In genomic region chr17:35808962-35809854, GRCh38 we compare ENCODE assay signal across 1 cellular context.
A peak's percentile ranks its signal among the peaks of the same experiment; 100 is the strongest.
TF ChIP-seq lines count a peak whose summit lies in the region.

Gene TAF15 (plus strand): TSS chr17:35809484. CDS start chr17:35809570, 86 bp downstream.

TF ChIP-seq in H1, 55 proteins besides CTCF, POLR2A, EP300 and RAD21:
- TF ChIP-seq POLR2AphosphoS5 (IDR thresholded peaks at IDR 0.05; ENCODE audit: low read depth, low read length) (peak; percentile 94), SP1 (IDR thresholded peaks at IDR 0.05; ENCODE audit: low read depth, low read length) (peak; percentile 90), TBP (IDR thresholded peaks at IDR 0.05; ENCODE audit: low read depth, low read length) (peak; percentile 96), RBBP5 (IDR thresholded peaks at IDR 0.05; ENCODE audit: borderline replicate concordance, low read depth, low read length) (no peak; the same call in 1 of the 2 replicates), TCF12 (IDR thresholded peaks at IDR 0.05; ENCODE audit: low read depth, low read length) (no peak), EGR1 (IDR thresholded peaks at IDR 0.05; ENCODE audit: borderline replicate concordance, low read depth, low read length) (no peak; the same call in 1 of the 2 replicates), RXRA (IDR thresholded peaks at IDR 0.05; ENCODE audit: insufficient read depth, low read depth, low read length) (no peak), SAP30 (IDR thresholded peaks at IDR 0.05; ENCODE audit: insufficient read depth, insufficient replicate concordance, low read length) (no peak), POU5F1 (IDR thresholded peaks at IDR 0.05; ENCODE audit: low read depth, low read length) (no peak), KDM5A (IDR thresholded peaks at IDR 0.05; ENCODE audit: low read length) (no peak), MAFK (IDR thresholded peaks at IDR 0.05; ENCODE audit: low read depth, low read length) (no peak), HDAC6 (IDR thresholded peaks at IDR 0.05; ENCODE audit: low read depth, low read length) (no peak), BRCA1 (IDR thresholded peaks at IDR 0.05; ENCODE audit: low read depth, low read length) (peak; percentile 59), CHD2 (IDR thresholded peaks at IDR 0.05; ENCODE audit: low read length) (0 out of 2 replicates have a peak, but pooled peaks have one; percentile 8), CREB1 (IDR thresholded peaks at IDR 0.05) (peak; percentile 43; the same call in 1 of the 2 replicates), YY1 (IDR thresholded peaks at IDR 0.05; ENCODE audit: low read depth, low read length) (peak; percentile 94), CBX5 (IDR thresholded peaks at IDR 0.05; ENCODE audit: low read depth, low read length) (no peak), RFX5 (IDR thresholded peaks at IDR 0.05; ENCODE audit: borderline replicate concordance, low read depth, low read length) (no peak), PHF8 (conservative IDR thresholded peaks at IDR 0.05; ENCODE audit: low read depth, low read length) (peak; percentile 100), FOSL1 (IDR thresholded peaks at IDR 0.05; ENCODE audit: insufficient read depth, low read depth, low read length) (peak; percentile 7; the same call in 1 of the 2 replicates), ZNF274 (IDR thresholded peaks at IDR 0.05; ENCODE audit: borderline replicate concordance, extremely low read depth, low read length) (no peak), SUZ12 (IDR thresholded peaks at IDR 0.05; ENCODE audit: low read length) (no peak), NANOG (IDR thresholded peaks at IDR 0.05; ENCODE audit: insufficient read depth, low read depth, low read length, poor library complexity, severe bottlenecking) (no peak), CHD1 (IDR thresholded peaks at IDR 0.05; ENCODE audit: low read depth, low read length) (peak; percentile 98), HDAC2 (IDR thresholded peaks at IDR 0.05; ENCODE audit: borderline replicate concordance in 1 of 2, low read depth in 2 of 2, low read length in 2 of 2) (no peak), NRF1 (IDR thresholded peaks at IDR 0.05; ENCODE audit: low read depth, low read length) (no peak), JUND (IDR thresholded peaks at IDR 0.05; ENCODE audit: low read length) (peak; percentile 99), TAF7 (optimal IDR thresholded peaks at IDR 0.05; ENCODE audit: borderline replicate concordance, low read depth, low read length) (peak; percentile 99), GABPA (IDR thresholded peaks at IDR 0.05; ENCODE audit: borderline replicate concordance, insufficient read depth, low read length) (no peak), SIN3A (conservative IDR thresholded peaks at IDR 0.05 in 1 of 2, IDR thresholded peaks at IDR 0.05 in 1 of 2; ENCODE audit: low read depth in 1 of 2, low read length in 2 of 2) (0 out of 4 replicates have a peak, but pooled peaks have one; percentile 29), ASH2L (IDR thresholded peaks at IDR 0.05; ENCODE audit: low read length) (peak; percentile 22), BCL11A (IDR thresholded peaks at IDR 0.05; ENCODE audit: low read depth in 2 of 2, low read length in 2 of 2) (no peak), SIRT6 (IDR thresholded peaks at IDR 0.05; ENCODE audit: low read length) (no peak), CTBP2 (IDR thresholded peaks at IDR 0.05; ENCODE audit: borderline replicate concordance, insufficient read depth, insufficient read length, low read length) (no peak), CEBPB (IDR thresholded peaks at IDR 0.05; ENCODE audit: low read depth, low read length) (no peak), TAF1 (IDR thresholded peaks at IDR 0.05; ENCODE audit: low read depth, low read length) (peak; percentile 99), E2F6 (IDR thresholded peaks at IDR 0.05) (peak; percentile 60; the same call in 1 of the 2 replicates), MAX (IDR thresholded peaks at IDR 0.05) (peak; percentile 56; the same call in 1 of the 2 replicates), EZH2 (IDR thresholded peaks at IDR 0.05; ENCODE audit: low read depth, low read length, severe bottlenecking) (no peak), SIX5 (IDR thresholded peaks at IDR 0.05; ENCODE audit: low read depth, low read length) (peak; percentile 57), TEAD4 (IDR thresholded peaks at IDR 0.05; ENCODE audit: low read depth, low read length) (no peak), KDM1A (IDR thresholded peaks at IDR 0.05; ENCODE audit: borderline replicate concordance, low read length) (no peak), GTF2F1 (IDR thresholded peaks at IDR 0.05; ENCODE audit: borderline replicate concordance, low read depth, low read length) (peak; percentile 94), ATF2 (IDR thresholded peaks at IDR 0.05; ENCODE audit: low read length) (no peak; the same call in 1 of the 2 replicates)
